ENCODE assay signal across 24 cellular contexts in the genomic region with DNA sequence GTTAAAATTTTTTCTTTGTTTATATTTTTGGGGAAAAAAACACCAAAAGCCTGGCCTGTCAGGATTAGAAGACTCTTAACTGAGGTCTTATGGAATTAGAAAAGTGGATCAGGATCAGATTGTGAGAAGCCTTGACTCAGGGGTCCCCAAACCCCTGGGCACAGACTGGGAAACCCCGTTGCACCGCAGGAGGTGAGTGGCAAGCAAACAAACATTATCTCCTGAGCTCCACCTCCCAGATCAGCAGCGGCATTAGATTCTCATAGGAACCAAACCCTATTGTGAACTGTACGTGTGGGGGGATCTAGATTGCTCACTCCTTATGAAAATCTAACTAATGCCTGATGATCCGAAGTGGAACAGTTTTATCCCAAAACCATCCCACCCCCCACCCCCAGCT.
DNase-seq lines count a peak whose midpoint lies in the region; ATAC-seq and TF ChIP-seq lines count a peak whose summit lies in the region.
"Had no signal": no experiment of that assay in that cellular context is flagged by ENCODE, and none has a peak within 500 bp of the region (broad histone marks: within the 10 kb centered on the region; RNA-seq: fewer than 3 reads in every experiment).

No MANE protein-coding gene starts in this region.

- no peak overlapping the region for H4K91ac ChIP-seq in mesenchymal stem cell (ENCODE audit: low read length)

- H2AK5ac ChIP-seq in mesenchymal stem cell (ENCODE audit: low read length, severe bottlenecking), result peak overlapping the region; percentile 37

- H2BK120ac ChIP-seq in mesenchymal stem cell (ENCODE audit: low read depth, low read length), result no peak overlapping the region

- peaks cover 29% of the 10 kb centered on the region for H4K20me1 ChIP-seq in GM23338 (replicated peaks; ENCODE audit: insufficient read depth)

- H3K27ac ChIP-seq in CD4-positive, CD25-positive, alpha-beta regulatory T cell (ENCODE audit: insufficient read depth, low read length, poor library complexity, severe bottlenecking), result no peak overlapping the region
- H3K27ac ChIP-seq in GM23338 (ENCODE audit: low read depth), result 0 out of 2 replicates have a peak overlapping the region, but pooled peaks have one; percentile 2
- H3K27ac ChIP-seq in caudate nucleus (ENCODE audit: low read depth, low read length), result peak overlapping the region; percentile 58
- H3K27ac ChIP-seq in mesenchymal stem cell (ENCODE audit: low read length, poor library complexity, severe bottlenecking), result no peak overlapping the region
- H3K27ac ChIP-seq in WERI-Rb-1, result no peak overlapping the region
- H3K27ac ChIP-seq: body of pancreas, GM23248, neutrophil, right atrium auricular region, RWPE1, thoracic aorta, uterus had no signal

- H3K27ac Mint-ChIP-seq in CD4-positive, CD25-positive, alpha-beta regulatory T cell, result peak overlapping the region in 2 of 3 donors; percentile 10 to 78
- H3K27ac Mint-ChIP-seq in GM23338, result peak overlapping the region; percentile 81
- H3K27ac Mint-ChIP-seq: IgD-negative memory B cell, T-cell had no signal

- H3K9me3 Mint-ChIP-seq in CD4-positive, CD25-positive, alpha-beta regulatory T cell, result no peaks in the 10 kb centered on the region
- no peaks in the 10 kb centered on the region for H3K9me3 Mint-ChIP-seq in GM23338
- H3K9me3 Mint-ChIP-seq: T-cell had no signal

- H3K79me2 ChIP-seq in GM23338 (replicated peaks; ENCODE audit: insufficient read depth), result peaks cover 98% of the 10 kb centered on the region

- no peak overlapping the region for H3K9ac ChIP-seq in mesenchymal stem cell (ENCODE audit: low read length)
- H3K9ac ChIP-seq: GM23248 had no signal

- no peak for DNase-seq in CD4-positive, CD25-positive, alpha-beta regulatory T cell
- DNase-seq in GM23338 (ENCODE audit: low spot score), result peak; percentile 43
- no peak for DNase-seq in caudate nucleus (lab: John Stamatoyannopoulos, UW)
- no peak for DNase-seq in mesenchymal stem cell
- DNase-seq in WERI-Rb-1, result no peak
- DNase-seq in NCI-H524 (lab: John Stamatoyannopoulos, UW), result no peak
- DNase-seq: activated T-cell treated with anti-CD3 and anti-CD28 coated beads, Interleukin-2, amount 50 U/mL, for 48 hours; body of pancreas; COR-L47; effector CD8-positive, alpha-beta T cell; GM23248; NCI-H1694 treated with DMSO at 0.1 percent for 48 hours; NCI-H446 treated with DMSO at 0.1 percent for 48 hours; stimulated activated CD4-positive, alpha-beta T cell treated with anti-CD3 and anti-CD28 coated beads, Interleukin-1b, Interleukin-23, amount 100 ng/mL, for 48 hours; stimulated activated naive CD8-positive, alpha-beta T cell treated with anti-CD3 and anti-CD28 coated beads, Interleukin-15, Interleukin-2, amounts not matched to agents 100 U/mL and 50 U/mL, for 24 hours; T-cell; uterus had no signal

- peak overlapping the region in 1 of 4 donors; percentile 57 for H3K4me3 Mint-ChIP-seq in CD4-positive, CD25-positive, alpha-beta regulatory T cell
- H3K4me3 Mint-ChIP-seq in GM23338, result no peak overlapping the region
- H3K4me3 Mint-ChIP-seq: T-cell had no signal

- no peaks in the 10 kb centered on the region for H3K9me3 ChIP-seq in CD4-positive, CD25-positive, alpha-beta regulatory T cell (ENCODE audit: control insufficient read depth in 2 of 2, low read length in 2 of 2)
- H3K9me3 ChIP-seq in mesenchymal stem cell (ENCODE audit: control insufficient read depth, low read length) (no peaks in the 10 kb centered on the region), WERI-Rb-1 (ENCODE audit: severe bottlenecking) (no peaks in the 10 kb centered on the region)
- H3K9me3 ChIP-seq: body of pancreas, neutrophil, right atrium auricular region, thoracic aorta, uterus had no signal

- H3K4ac ChIP-seq in mesenchymal stem cell (ENCODE audit: low read depth in 1 of 2, low read length in 2 of 2), result no peak overlapping the region

- peaks cover 25% of the 10 kb centered on the region for H3K4me1 ChIP-seq in CD4-positive, CD25-positive, alpha-beta regulatory T cell (ENCODE audit: control insufficient read depth, insufficient read depth, low read length, poor library complexity, severe bottlenecking)
- H3K4me1 ChIP-seq in GM23338 (ENCODE audit: insufficient read depth) (peaks cover 64% of the 10 kb centered on the region), mesenchymal stem cell (ENCODE audit: control insufficient read depth, insufficient read depth, low read depth, low read length) (peaks cover 6% of the 10 kb centered on the region)
- H3K4me1 ChIP-seq: uterus had no signal

- no peaks in the 10 kb centered on the region for H3K9me2 ChIP-seq in GM23338 (ENCODE audit: insufficient read depth)

- H2BK15ac ChIP-seq in mesenchymal stem cell (ENCODE audit: low read depth, poor library complexity, severe bottlenecking), result no peak overlapping the region

- H2BK12ac ChIP-seq in mesenchymal stem cell (ENCODE audit: low read length in 2 of 2), result no peak overlapping the region

- H3K14ac ChIP-seq in mesenchymal stem cell (ENCODE audit: low read length in 2 of 2), result no peak overlapping the region

- H3K36me3 Mint-ChIP-seq in CD4-positive, CD25-positive, alpha-beta regulatory T cell, result no peaks in the 10 kb centered on the region
- no peaks in the 10 kb centered on the region for H3K36me3 Mint-ChIP-seq in GM23338 (ENCODE audit: low read depth)
- H3K36me3 Mint-ChIP-seq: T-cell had no signal

- H3K23ac ChIP-seq in mesenchymal stem cell (ENCODE audit: low read length in 2 of 2), result no peak overlapping the region

- H2BK5ac ChIP-seq in mesenchymal stem cell (ENCODE audit: low read depth, low read length, poor library complexity, severe bottlenecking), result no peak overlapping the region

- H3K4me2 ChIP-seq in GM23338 (0 out of 2 replicates have a peak overlapping the region, but pooled peaks have one; percentile 2), mesenchymal stem cell (ENCODE audit: low read length, poor library complexity, severe bottlenecking) (no peak overlapping the region)

- WGBS in mesenchymal stem cell, result 64% methylated on average over 4 of the region's 5 CpGs

- H2AFZ ChIP-seq in GM23338 (no peak overlapping the region), mesenchymal stem cell (ENCODE audit: low read depth, low read length) (no peak overlapping the region)
- H2AFZ ChIP-seq: GM23248 had no signal

- no peak overlapping the region for H4K8ac ChIP-seq in mesenchymal stem cell (ENCODE audit: low read length)

- no peak for ATAC-seq in CD4-positive, CD25-positive, alpha-beta regulatory T cell (ENCODE audit: low read depth in 2 of 2)
- ATAC-seq in GM23338, result peak; percentile 72
- no peak for ATAC-seq in GM21526 (IDR thresholded peaks at IDR 0.05; ENCODE audit: low FRiP score, unreplicated experiment)
- ATAC-seq: body of pancreas; left lobe of liver; stimulated activated naive CD8-positive, alpha-beta T cell treated with anti-CD3 and anti-CD28 coated beads, Interleukin-15, Interleukin-2, amounts not matched to agents 100 U/mL and 50 U/mL, for 24 hours; T-cell had no signal

- H3K79me1 ChIP-seq in mesenchymal stem cell (replicated peaks; ENCODE audit: low read length, poor library complexity, severe bottlenecking), result peaks cover 14% of the 10 kb centered on the region

- H3K36me3 ChIP-seq in CD4-positive, CD25-positive, alpha-beta regulatory T cell (ENCODE audit: control insufficient read depth, insufficient read depth, low read length), result no peaks in the 10 kb centered on the region
- H3K36me3 ChIP-seq in GM23338 (ENCODE audit: insufficient read depth) (no peaks in the 10 kb centered on the region), mesenchymal stem cell (ENCODE audit: control insufficient read depth in 1 of 2, insufficient read depth in 2 of 2, low read depth in 1 of 2, low read length in 2 of 2) (no peaks in the 10 kb centered on the region), WERI-Rb-1 (no peaks in the 10 kb centered on the region)
- H3K36me3 ChIP-seq: neutrophil, right atrium auricular region, thoracic aorta, uterus had no signal

- TF ChIP-seq CTCF in GM23338 (conservative IDR thresholded peaks at IDR 0.05; ENCODE audit: low read depth in 2 of 2) (no peak), WERI-Rb-1 (IDR thresholded peaks at IDR 0.05; ENCODE audit: low read depth, low read length) (no peak)

- H3K18ac ChIP-seq in mesenchymal stem cell (ENCODE audit: low read depth in 1 of 2, low read length in 2 of 2), result no peak overlapping the region

- no peaks in the 10 kb centered on the region for H3K27me3 Mint-ChIP-seq in CD4-positive, CD25-positive, alpha-beta regulatory T cell
- H3K27me3 Mint-ChIP-seq in GM23338 (ENCODE audit: insufficient read depth, low read depth, poor library complexity), result peaks cover 3% of the 10 kb centered on the region
- H3K27me3 Mint-ChIP-seq: IgD-negative memory B cell, T-cell had no signal

- peaks cover 37 to 85% (median 72%) of the 10 kb centered on the region in 4 donors for H3K4me1 Mint-ChIP-seq in CD4-positive, CD25-positive, alpha-beta regulatory T cell
- peaks cover 66% of the 10 kb centered on the region for H3K4me1 Mint-ChIP-seq in GM23338

- no peak overlapping the region for H3K4me3 ChIP-seq in CD4-positive, CD25-positive, alpha-beta regulatory T cell (ENCODE audit: low read depth, low read length)
- H3K4me3 ChIP-seq in GM23338 (no peak overlapping the region), mesenchymal stem cell (ENCODE audit: insufficient read depth in 1 of 2, low read depth in 1 of 2, low read length in 2 of 2) (no peak overlapping the region), WERI-Rb-1 (ENCODE audit: low read depth, low read length) (no peak overlapping the region)
- H3K4me3 ChIP-seq: body of pancreas, GM23248, right atrium auricular region, thoracic aorta, uterus had no signal

- no peaks in the 10 kb centered on the region for H3K27me3 ChIP-seq in CD4-positive, CD25-positive, alpha-beta regulatory T cell (ENCODE audit: control insufficient read depth, insufficient read depth, low read length)
- no peaks in the 10 kb centered on the region for H3K27me3 ChIP-seq in GM23338 (ENCODE audit: insufficient read depth)
- H3K27me3 ChIP-seq in mesenchymal stem cell (ENCODE audit: control insufficient read depth in 1 of 2, insufficient read depth in 1 of 2, low read length in 2 of 2), result no peaks in the 10 kb centered on the region
- H3K27me3 ChIP-seq in WERI-Rb-1 (ENCODE audit: insufficient read depth, low read depth, severe bottlenecking), result no peaks in the 10 kb centered on the region
- H3K27me3 ChIP-seq: body of pancreas, neutrophil, right atrium auricular region, uterus had no signal

- no peaks in the 10 kb centered on the region for H3F3A ChIP-seq in GM23338 (replicated peaks; ENCODE audit: low read depth)

Comparison
In these comparisons a context has a peak if more than half of its experiments do, and no peak if none do; other contexts are left out.
1. H3K27ac ChIP-seq: peak in GM23338 (single experiment) and caudate nucleus (single experiment); none in CD4-positive, CD25-positive, alpha-beta regulatory T cell (single experiment), mesenchymal stem cell (single experiment) and WERI-Rb-1 (single experiment).